1 cellular context compared by ENCODE assay signal in genomic region chr1:12150456-12151200, GRCh38.
TF ChIP-seq lines count a peak whose summit lies in the region.

No MANE protein-coding gene starts in this region.

TF ChIP-seq in GM12878, 131 proteins besides CTCF, POLR2A, EP300 and RAD21:
- no peak for TF ChIP-seq ZBTB4 (CRISPR knock-in tag; IDR thresholded peaks at IDR 0.05)
- TF ChIP-seq POU2F2 (IDR thresholded peaks at IDR 0.05; ENCODE audit: borderline replicate concordance, low read depth, low read length): peak; percentile 29; the same call in 1 of the 3 replicates
- TF ChIP-seq, protein P1, sequence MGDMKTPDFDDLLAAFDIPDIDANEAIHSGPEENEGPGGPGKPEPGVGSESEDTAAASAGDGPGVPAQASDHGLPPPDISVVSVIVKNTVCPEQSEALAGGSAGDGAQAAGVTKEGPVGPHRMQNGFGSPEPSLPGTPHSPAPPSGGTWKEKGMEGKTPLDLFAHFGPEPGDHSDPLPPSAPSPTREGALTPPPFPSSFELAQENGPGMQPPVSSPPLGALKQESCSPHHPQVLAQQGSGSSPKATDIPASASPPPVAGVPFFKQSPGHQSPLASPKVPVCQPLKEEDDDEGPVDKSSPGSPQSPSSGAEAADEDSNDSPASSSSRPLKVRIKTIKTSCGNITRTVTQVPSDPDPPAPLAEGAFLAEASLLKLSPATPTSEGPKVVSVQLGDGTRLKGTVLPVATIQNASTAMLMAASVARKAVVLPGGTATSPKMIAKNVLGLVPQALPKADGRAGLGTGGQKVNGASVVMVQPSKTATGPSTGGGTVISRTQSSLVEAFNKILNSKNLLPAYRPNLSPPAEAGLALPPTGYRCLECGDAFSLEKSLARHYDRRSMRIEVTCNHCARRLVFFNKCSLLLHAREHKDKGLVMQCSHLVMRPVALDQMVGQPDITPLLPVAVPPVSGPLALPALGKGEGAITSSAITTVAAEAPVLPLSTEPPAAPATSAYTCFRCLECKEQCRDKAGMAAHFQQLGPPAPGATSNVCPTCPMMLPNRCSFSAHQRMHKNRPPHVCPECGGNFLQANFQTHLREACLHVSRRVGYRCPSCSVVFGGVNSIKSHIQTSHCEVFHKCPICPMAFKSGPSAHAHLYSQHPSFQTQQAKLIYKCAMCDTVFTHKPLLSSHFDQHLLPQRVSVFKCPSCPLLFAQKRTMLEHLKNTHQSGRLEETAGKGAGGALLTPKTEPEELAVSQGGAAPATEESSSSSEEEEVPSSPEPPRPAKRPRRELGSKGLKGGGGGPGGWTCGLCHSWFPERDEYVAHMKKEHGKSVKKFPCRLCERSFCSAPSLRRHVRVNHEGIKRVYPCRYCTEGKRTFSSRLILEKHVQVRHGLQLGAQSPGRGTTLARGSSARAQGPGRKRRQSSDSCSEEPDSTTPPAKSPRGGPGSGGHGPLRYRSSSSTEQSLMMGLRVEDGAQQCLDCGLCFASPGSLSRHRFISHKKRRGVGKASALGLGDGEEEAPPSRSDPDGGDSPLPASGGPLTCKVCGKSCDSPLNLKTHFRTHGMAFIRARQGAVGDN (IDR thresholded peaks at IDR 0.05): peak; percentile 83
- no peak for TF ChIP-seq SIX5 (IDR thresholded peaks at IDR 0.05; ENCODE audit: low read depth, low read length, severe bottlenecking)
- TF ChIP-seq BRCA1 (IDR thresholded peaks at IDR 0.05; ENCODE audit: low read depth, low read length): no peak
- TF ChIP-seq ZBED1 (IDR thresholded peaks at IDR 0.05; ENCODE audit: borderline replicate concordance): no peak
- TF ChIP-seq TARDBP (IDR thresholded peaks at IDR 0.05; ENCODE audit: borderline replicate concordance): no peak
- no peak for TF ChIP-seq CHD4 (IDR thresholded peaks at IDR 0.05)
- TF ChIP-seq, protein P2, sequence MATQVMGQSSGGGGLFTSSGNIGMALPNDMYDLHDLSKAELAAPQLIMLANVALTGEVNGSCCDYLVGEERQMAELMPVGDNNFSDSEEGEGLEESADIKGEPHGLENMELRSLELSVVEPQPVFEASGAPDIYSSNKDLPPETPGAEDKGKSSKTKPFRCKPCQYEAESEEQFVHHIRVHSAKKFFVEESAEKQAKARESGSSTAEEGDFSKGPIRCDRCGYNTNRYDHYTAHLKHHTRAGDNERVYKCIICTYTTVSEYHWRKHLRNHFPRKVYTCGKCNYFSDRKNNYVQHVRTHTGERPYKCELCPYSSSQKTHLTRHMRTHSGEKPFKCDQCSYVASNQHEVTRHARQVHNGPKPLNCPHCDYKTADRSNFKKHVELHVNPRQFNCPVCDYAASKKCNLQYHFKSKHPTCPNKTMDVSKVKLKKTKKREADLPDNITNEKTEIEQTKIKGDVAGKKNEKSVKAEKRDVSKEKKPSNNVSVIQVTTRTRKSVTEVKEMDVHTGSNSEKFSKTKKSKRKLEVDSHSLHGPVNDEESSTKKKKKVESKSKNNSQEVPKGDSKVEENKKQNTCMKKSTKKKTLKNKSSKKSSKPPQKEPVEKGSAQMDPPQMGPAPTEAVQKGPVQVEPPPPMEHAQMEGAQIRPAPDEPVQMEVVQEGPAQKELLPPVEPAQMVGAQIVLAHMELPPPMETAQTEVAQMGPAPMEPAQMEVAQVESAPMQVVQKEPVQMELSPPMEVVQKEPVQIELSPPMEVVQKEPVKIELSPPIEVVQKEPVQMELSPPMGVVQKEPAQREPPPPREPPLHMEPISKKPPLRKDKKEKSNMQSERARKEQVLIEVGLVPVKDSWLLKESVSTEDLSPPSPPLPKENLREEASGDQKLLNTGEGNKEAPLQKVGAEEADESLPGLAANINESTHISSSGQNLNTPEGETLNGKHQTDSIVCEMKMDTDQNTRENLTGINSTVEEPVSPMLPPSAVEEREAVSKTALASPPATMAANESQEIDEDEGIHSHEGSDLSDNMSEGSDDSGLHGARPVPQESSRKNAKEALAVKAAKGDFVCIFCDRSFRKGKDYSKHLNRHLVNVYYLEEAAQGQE (IDR thresholded peaks at IDR 0.05; ENCODE audit: low read depth, low read length): no peak
- TF ChIP-seq LARP7 (IDR thresholded peaks at IDR 0.05): no peak
- peak; percentile 35; the same call in 1 of the 2 replicates for TF ChIP-seq POLR2AphosphoS5 (IDR thresholded peaks at IDR 0.05; ENCODE audit: low read length)
- 0 out of 2 replicates have a peak, but pooled peaks have one; percentile 78 for TF ChIP-seq SMARCA5 (IDR thresholded peaks at IDR 0.05)
- 0 out of 2 replicates have a peak, but pooled peaks have one; percentile 35 for TF ChIP-seq TCF3 (IDR thresholded peaks at IDR 0.05; ENCODE audit: borderline replicate concordance, insufficient read depth, low read depth, low read length)
- TF ChIP-seq ZNF384 (IDR thresholded peaks at IDR 0.05; ENCODE audit: borderline replicate concordance, low read depth, low read length): no peak
- no peak for TF ChIP-seq MYB (IDR thresholded peaks at IDR 0.05; ENCODE audit: borderline replicate concordance, low read depth, low read length)
- TF ChIP-seq ZNF217 (IDR thresholded peaks at IDR 0.05): peak; percentile 72
- TF ChIP-seq BHLHE40 (IDR thresholded peaks at IDR 0.05; ENCODE audit: borderline replicate concordance in 1 of 2, low read depth in 2 of 2, low read length in 1 of 2): no peak
- no peak for TF ChIP-seq MEF2B (IDR thresholded peaks at IDR 0.05; ENCODE audit: partially characterized antibody, poor library complexity, severe bottlenecking)
- TF ChIP-seq, protein P3, sequence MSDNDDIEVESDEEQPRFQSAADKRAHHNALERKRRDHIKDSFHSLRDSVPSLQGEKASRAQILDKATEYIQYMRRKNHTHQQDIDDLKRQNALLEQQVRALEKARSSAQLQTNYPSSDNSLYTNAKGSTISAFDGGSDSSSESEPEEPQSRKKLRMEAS (IDR thresholded peaks at IDR 0.05; ENCODE audit: low read depth, low read length): no peak
- TF ChIP-seq HDAC6 (IDR thresholded peaks at IDR 0.05; ENCODE audit: unreplicated experiment): no peak
- TF ChIP-seq IKZF1 (conservative IDR thresholded peaks at IDR 0.05): 0 out of 2 replicates have a peak, but pooled peaks have one; percentile 19
- TF ChIP-seq HDAC2 (IDR thresholded peaks at IDR 0.05): no peak
- 0 out of 2 replicates have a peak, but pooled peaks have one; percentile 7 for TF ChIP-seq NR2C1 (IDR thresholded peaks at IDR 0.05)
- TF ChIP-seq SMC3 (IDR thresholded peaks at IDR 0.05; ENCODE audit: borderline replicate concordance, low read length): no peak
- TF ChIP-seq HDGF (IDR thresholded peaks at IDR 0.05): no peak
- TF ChIP-seq TCF12 (IDR thresholded peaks at IDR 0.05; ENCODE audit: low read depth, low read length): 0 out of 2 replicates have a peak, but pooled peaks have one; percentile 35
- 0 out of 2 replicates have a peak, but pooled peaks have one; percentile 11 for TF ChIP-seq RUNX3 (IDR thresholded peaks at IDR 0.05; ENCODE audit: low read length)
